1 cellular context compared by ENCODE assay signal in the genomic region with DNA sequence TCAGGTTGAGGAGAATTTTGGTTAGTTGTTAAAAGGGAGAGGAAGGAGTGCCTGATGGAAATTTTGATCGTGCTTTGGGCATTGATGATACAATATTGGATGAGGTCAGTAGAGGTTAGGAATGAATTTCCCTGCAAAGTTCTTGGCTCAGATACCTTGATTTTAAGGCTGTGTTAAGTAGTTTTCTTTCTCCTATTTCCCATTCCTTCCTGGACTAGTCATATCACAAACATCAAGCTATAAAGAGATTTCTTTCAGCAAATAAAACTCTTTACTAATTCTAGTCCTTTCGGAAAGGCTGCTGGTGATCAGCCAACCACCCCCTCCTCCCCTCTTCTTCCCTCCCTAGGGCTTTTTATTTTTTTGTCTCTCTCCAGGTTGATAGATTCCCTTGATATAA.
TF ChIP-seq lines count a peak whose summit lies in the region.

No MANE protein-coding gene starts in this region.

TF ChIP-seq in SK-N-SH treated with all-trans-retinoic acid at 6 μM for 48 hours, 23 proteins besides CTCF, POLR2A, EP300 and RAD21 (continued from another document):
- TF ChIP-seq PATZ1 (CRISPR knock-in tag; IDR thresholded peaks at IDR 0.05; ENCODE audit: borderline replicate concordance), result no peak
- no peak for TF ChIP-seq CSDC2 (CRISPR knock-in tag; IDR thresholded peaks at IDR 0.05)
- TF ChIP-seq SNAI2 (CRISPR knock-in tag; IDR thresholded peaks at IDR 0.05), result no peak
- no peak for TF ChIP-seq POU6F1 (CRISPR knock-in tag; IDR thresholded peaks at IDR 0.05; ENCODE audit: borderline replicate concordance, low read depth)
- TF ChIP-seq OSR1 (CRISPR knock-in tag; IDR thresholded peaks at IDR 0.05), result no peak
- TF ChIP-seq BACH2 (CRISPR knock-in tag; IDR thresholded peaks at IDR 0.05; ENCODE audit: borderline replicate concordance), result no peak
- TF ChIP-seq ZNF70 (CRISPR knock-in tag; IDR thresholded peaks at IDR 0.05), result no peak
